In genomic region chr1:109653286-109653685, GRCh38 we compare ENCODE assay signal across 22 cellular contexts. TPM values are rescaled to one million over a fixed set of nuclear protein-coding genes. Genes with fewer than 3 reads are reported as not detected.
DNase-seq lines count a peak whose midpoint lies in the region; ATAC-seq and TF ChIP-seq lines count a peak whose summit lies in the region.
"Had no signal": no experiment of that assay in that cellular context is flagged by ENCODE, and none has a peak within 500 bp of the region (broad histone marks: within the 10 kb centered on the region; RNA-seq: fewer than 3 reads in every experiment).

No MANE protein-coding gene starts in this region.

- H3K4me3 Mint-ChIP-seq in IgD-negative memory B cell (peak overlapping the region; percentile 21 to 63 (median 56)), T-cell (peak overlapping the region in 2 of 3 donors; percentile 13 to 18), nephron (peak overlapping the region; percentile 61 to 77 (median 70)), WTC11 (no peak overlapping the region)
- no peak overlapping the region for H3K4me3 Mint-ChIP-seq in stimulated activated effector memory CD8-positive, alpha-beta T cell treated with anti-CD3 and anti-CD28 coated beads, Interleukin-12 subunit alpha, Interleukin-12 subunit beta, amount 100 ng/mL, for 72 hours

- peaks cover 9% of the 10 kb centered on the region for H3K27me3 Mint-ChIP-seq in IgD-negative memory B cell
- H3K27me3 Mint-ChIP-seq in T-cell: peaks cover 4 to 7% of the 10 kb centered on the region in 2 donors
- peaks cover 25% of the 10 kb centered on the region for H3K27me3 Mint-ChIP-seq in nephron (ENCODE audit: low read depth)
- peaks cover 37% of the 10 kb centered on the region for H3K27me3 Mint-ChIP-seq in WTC11 (ENCODE audit: low read depth)

- H3K4me1 Mint-ChIP-seq in IgD-negative memory B cell: peaks cover 9 to 19% (median 13%) of the 10 kb centered on the region in 3 donors
- H3K4me1 Mint-ChIP-seq in T-cell: peaks cover 17 to 28% (median 26%) of the 10 kb centered on the region in 3 donors
- H3K4me1 Mint-ChIP-seq in nephron: peaks cover 33% of the 10 kb centered on the region
- H3K4me1 Mint-ChIP-seq in stimulated activated effector memory CD8-positive, alpha-beta T cell treated with anti-CD3 and anti-CD28 coated beads, Interleukin-12 subunit alpha, Interleukin-12 subunit beta, amount 100 ng/mL, for 72 hours: peaks cover 20% of the 10 kb centered on the region
- H3K4me1 Mint-ChIP-seq in WTC11: peaks cover 12% of the 10 kb centered on the region

- CTCF ChIA-PET in T-cell (lab: Charles Lee): interaction anchor here (1.2 to 4.4 kb wide), 3 partner anchors 12 to 108 kb away, joined by 3 to 19 read pairs (median 19); no protein-coding TSS in a partner anchor
- CTCF ChIA-PET in WTC11 (lab: Charles Lee): interaction anchor here (0.5 to 5.0 kb wide), 2 partner anchors 9 to 13 kb away, joined by 3 to 65 read pairs; no protein-coding TSS in a partner anchor

- POLR2A ChIA-PET in T-cell (lab: Charles Lee) (no interaction called here), WTC11 (lab: Charles Lee) (no interaction called here)

- TF ChIP-seq CTCF in AG10803 (conservative IDR thresholded peaks at IDR 0.05; ENCODE audit: low read length) (no peak), nephron (IDR thresholded peaks at IDR 0.05; ENCODE audit: unreplicated experiment in 3 of 3) (no peak), GM20000 (IDR thresholded peaks at IDR 0.05; ENCODE audit: extremely low read depth, missing control alignments) (no peak), WTC11 (IDR thresholded peaks at IDR 0.05) (no peak)

- peak overlapping the region in 1 of 3 donors; percentile 10 for H3K27ac Mint-ChIP-seq in IgD-negative memory B cell
- H3K27ac Mint-ChIP-seq in T-cell: no peak overlapping the region
- peak overlapping the region in 1 of 3 experiments; percentile 22 for H3K27ac Mint-ChIP-seq in nephron
- H3K27ac Mint-ChIP-seq in stimulated activated effector memory CD8-positive, alpha-beta T cell treated with anti-CD3 and anti-CD28 coated beads, Interleukin-12 subunit alpha, Interleukin-12 subunit beta, amount 100 ng/mL, for 72 hours: no peak overlapping the region
- no peak overlapping the region for H3K27ac Mint-ChIP-seq in WTC11
- H3K27ac Mint-ChIP-seq: CD4-positive, alpha-beta memory T cell had no signal

- no peak for ATAC-seq in T-cell (replicated peaks in 1 of 4)
- ATAC-seq in stimulated activated effector memory CD8-positive, alpha-beta T cell treated with anti-CD3 and anti-CD28 coated beads, Interleukin-12 subunit alpha, Interleukin-12 subunit beta, amount 100 ng/mL, for 72 hours: no peak
- ATAC-seq in WTC11: no peak
- ATAC-seq: A549, K562, Panc1, Right ventricle myocardium inferior had no signal

- H3K9me3 Mint-ChIP-seq in IgD-negative memory B cell: no peaks in the 10 kb centered on the region
- no peaks in the 10 kb centered on the region for H3K9me3 Mint-ChIP-seq in T-cell
- H3K9me3 Mint-ChIP-seq in nephron: no peaks in the 10 kb centered on the region
- H3K9me3 Mint-ChIP-seq in stimulated activated effector memory CD8-positive, alpha-beta T cell treated with anti-CD3 and anti-CD28 coated beads, Interleukin-12 subunit alpha, Interleukin-12 subunit beta, amount 100 ng/mL, for 72 hours: no peaks in the 10 kb centered on the region
- no peaks in the 10 kb centered on the region for H3K9me3 Mint-ChIP-seq in WTC11
- H3K9me3 Mint-ChIP-seq: CD4-positive, alpha-beta memory T cell had no signal

- no peak overlapping the region for H3K4me3 ChIP-seq in AG10803 (ENCODE audit: low read length)
- H3K4me3 ChIP-seq: A549, K562, SK-N-MC had no signal

- H3K36me3 Mint-ChIP-seq in IgD-negative memory B cell: peaks cover 1% of the 10 kb centered on the region
- no peaks in the 10 kb centered on the region for H3K36me3 Mint-ChIP-seq in T-cell
- H3K36me3 Mint-ChIP-seq in nephron (ENCODE audit: low read depth): no peaks in the 10 kb centered on the region
- no peaks in the 10 kb centered on the region for H3K36me3 Mint-ChIP-seq in stimulated activated effector memory CD8-positive, alpha-beta T cell treated with anti-CD3 and anti-CD28 coated beads, Interleukin-12 subunit alpha, Interleukin-12 subunit beta, amount 100 ng/mL, for 72 hours
- H3K36me3 Mint-ChIP-seq in WTC11: no peaks in the 10 kb centered on the region

- peak; percentile 17 for DNase-seq in AG10803 (ENCODE audit: low read depth)
- no peak for DNase-seq in T-cell
- DNase-seq in stimulated activated effector memory CD8-positive, alpha-beta T cell treated with anti-CD3 and anti-CD28 coated beads, Interleukin-12 subunit alpha, Interleukin-12 subunit beta, amount 100 ng/mL, for 72 hours (ENCODE audit: low spot score in 2 of 2): no peak
- DNase-seq in GM20000 (ENCODE audit: low spot score): no peak
- no peak for DNase-seq in WTC11 (ENCODE audit: low spot score)
- DNase-seq: AML-193; Calu3; CD4-positive, alpha-beta memory T cell; DMS53; GOT3; NCI-H1417; NCI-H187 treated with DMSO at 0.1 percent for 48 hours; NCI-H2171; NCI-H510A treated with DMSO at 0.1 percent for 48 hours; NCI-H82 had no signal

TF ChIP-seq in WTC11, 78 proteins besides CTCF, POLR2A, EP300 and RAD21 (continues in another document):
- TF ChIP-seq ZNF512 (CRISPR knock-in tag; IDR thresholded peaks at IDR 0.05; ENCODE audit: borderline replicate concordance) (no peak), ZNF317 (CRISPR knock-in tag; IDR thresholded peaks at IDR 0.05; ENCODE audit: borderline replicate concordance, low read depth) (no peak), CREM (CRISPR knock-in tag; IDR thresholded peaks at IDR 0.05) (no peak), SOX15 (CRISPR knock-in tag; IDR thresholded peaks at IDR 0.05) (no peak), RELA (CRISPR knock-in tag; IDR thresholded peaks at IDR 0.05; ENCODE audit: borderline replicate concordance) (no peak), RORB (CRISPR knock-in tag; IDR thresholded peaks at IDR 0.05) (no peak), MLX (CRISPR knock-in tag; IDR thresholded peaks at IDR 0.05) (no peak), ZNF138 (CRISPR knock-in tag; conservative IDR thresholded peaks at IDR 0.05) (no peak), FOXP1 (CRISPR knock-in tag; IDR thresholded peaks at IDR 0.05; ENCODE audit: borderline replicate concordance) (no peak), ATF6 (CRISPR knock-in tag; IDR thresholded peaks at IDR 0.05) (no peak), OVOL2 (CRISPR knock-in tag; IDR thresholded peaks at IDR 0.05; ENCODE audit: borderline replicate concordance) (no peak), TP53 (CRISPR knock-in tag; IDR thresholded peaks at IDR 0.05) (no peak), CBFB (CRISPR knock-in tag; IDR thresholded peaks at IDR 0.05; ENCODE audit: low read depth) (no peak), MYBL2 (CRISPR knock-in tag; IDR thresholded peaks at IDR 0.05) (no peak), SMAD4 (CRISPR knock-in tag; IDR thresholded peaks at IDR 0.05) (no peak)
- TF ChIP-seq, protein P1, sequence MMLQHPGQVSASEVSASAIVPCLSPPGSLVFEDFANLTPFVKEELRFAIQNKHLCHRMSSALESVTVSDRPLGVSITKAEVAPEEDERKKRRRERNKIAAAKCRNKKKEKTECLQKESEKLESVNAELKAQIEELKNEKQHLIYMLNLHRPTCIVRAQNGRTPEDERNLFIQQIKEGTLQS (CRISPR knock-in tag; conservative IDR thresholded peaks at IDR 0.05): no peak

RNA-seq across cellular contexts. Expression of gene GSTM4, which starts 2.6 kb away (rescaled TPM):
- 22.3 TPM for polyA plus RNA-seq in IgD-negative memory B cell
- 10 to 100 TPM; 14.6 to 28.5 (median 20.8) TPM for total RNA-seq in T-cell
- total RNA-seq in WTC11 (2021): 16.4 to 18.1 TPM (median 16.7 TPM) in 3 replicates

RNA-seq across cellular contexts. Expression of gene GSTM2, which starts 14.6 kb away (rescaled TPM):
- 11.6 TPM for polyA plus RNA-seq in IgD-negative memory B cell
- total RNA-seq in T-cell (100 to 1,000 TPM in 1 of 5 donors, 10 to 100 TPM in 4; 51.9 to 102 (median 77.4) TPM), WTC11 (2021) (12.9 to 15.4 TPM (median 15.3 TPM) in 3 replicates)

RNA-seq across cellular contexts. Expression of gene AMPD2, which starts 33.6 kb away (rescaled TPM):
- 40.7 TPM for polyA plus RNA-seq in IgD-negative memory B cell
- total RNA-seq in T-cell: 100 to 1,000 TPM in 3 of 5 donors, 10 to 100 TPM in 2; 90.2 to 285 (median 100) TPM
- 51.8 to 79.8 TPM (median 60.0 TPM) in 3 replicates for total RNA-seq in WTC11 (2021)

RNA-seq across cellular contexts. Expression of gene GNAT2, which starts 33.9 kb away (rescaled TPM):
- not detected for polyA plus RNA-seq in IgD-negative memory B cell
- total RNA-seq in T-cell (not detected), WTC11 (2021) (0.14 TPM in 1 of 3 replicates, not detected in the others)
- total RNA-seq: Calu3; CD4-positive, alpha-beta memory T cell; Right ventricle myocardium inferior had no signal
- polyA plus RNA-seq: CD4-positive, alpha-beta memory T cell had no signal

RNA-seq across cellular contexts. Expression of gene GSTM1, which starts 34.3 kb away (rescaled TPM):
- not detected for polyA plus RNA-seq in IgD-negative memory B cell
- 10 to 100 TPM in 4 of 5 donors, under 1 TPM in 1; 0.44 to 50.3 (median 30.7) TPM for total RNA-seq in T-cell
- total RNA-seq in WTC11 (2021): not detected in 3 replicates
- total RNA-seq: CD4-positive, alpha-beta memory T cell; K562; Right ventricle myocardium inferior had no signal
- polyA plus RNA-seq: A549, K562 had no signal

Comparison
In these comparisons a context has a peak if more than half of its experiments do, and no peak if none do; other contexts are left out.
1. H3K4me3 Mint-ChIP-seq: peak in IgD-negative memory B cell (4 of 4), T-cell (2 of 3) and nephron (3 of 3); none in stimulated activated effector memory CD8-positive, alpha-beta T cell treated with anti-CD3 and anti-CD28 coated beads, Interleukin-12 subunit alpha, Interleukin-12 subunit beta, amount 100 ng/mL, for 72 hours (single experiment) and WTC11 (single experiment).